In genomic region chr10:101602767-101603398, GRCh38 we compare ENCODE assay signal across 8 cellular contexts. TPM values are rescaled to one million over a fixed set of nuclear protein-coding genes. Genes with fewer than 3 reads are reported as not detected.
DNase-seq lines count a peak whose midpoint lies in the region; ATAC-seq, FAIRE-seq and TF ChIP-seq lines count a peak whose summit lies in the region.

No MANE protein-coding gene starts in this region.

- FAIRE-seq in frontal cortex (lab: Jason Lieb, UNC), result no peak

- H3K4me1 ChIP-seq in uterus, result no peaks in the 10 kb centered on the region

- ATAC-seq in GM18505 (IDR thresholded peaks at IDR 0.05; ENCODE audit: unreplicated experiment), result no peak

- H3K4me1 Mint-ChIP-seq in osteocyte (ENCODE audit: unreplicated experiment), result no peaks in the 10 kb centered on the region

- H3K4me3 Mint-ChIP-seq in osteocyte (ENCODE audit: unreplicated experiment), result no peak overlapping the region

- TF ChIP-seq POLR2A in GM18505 (IDR thresholded peaks at IDR 0.05; ENCODE audit: borderline replicate concordance, extremely low read depth, insufficient read depth, insufficient read length) (peak; percentile 36), uterus (IDR thresholded peaks at IDR 0.05) (no peak)

- TF ChIP-seq CTCF in AG04449 (IDR thresholded peaks at IDR 0.05; ENCODE audit: insufficient read depth, low read length, missing control alignments) (peak; percentile 95), LNCAP (IDR thresholded peaks at IDR 0.05) (peak; percentile 93), osteocyte (IDR thresholded peaks at IDR 0.05) (peak; percentile 91), uterus (IDR thresholded peaks at IDR 0.05) (peak; percentile 51 to 74 (median 65))

- H3K4me3 ChIP-seq in AG04449 (ENCODE audit: low read depth, low read length) (no peak overlapping the region), uterus (no peak overlapping the region)

- peaks cover 7% of the 10 kb centered on the region for H3K36me3 Mint-ChIP-seq in osteocyte (ENCODE audit: unreplicated experiment)

- H3K9me3 Mint-ChIP-seq in osteocyte (ENCODE audit: unreplicated experiment), result no peaks in the 10 kb centered on the region

- no peak for DNase-seq in AG04449 (ENCODE audit: low read depth, low spot score)
- DNase-seq in SIG-M5 treated with dmso at 0.1 percent for 504 hours (lab: John Stamatoyannopoulos, UW; ENCODE audit: unreplicated experiment), result peak; percentile 79
- DNase-seq in activated naive CD4-positive, alpha-beta T cell (lab: John Stamatoyannopoulos, UW), result peak; percentile 5 to 22 (median 13)
- DNase-seq in frontal cortex (ENCODE audit: low spot score in 2 of 2), result peak; percentile 44 to 74
- peak; percentile 89 for DNase-seq in osteocyte (ENCODE audit: extremely low spot score, unreplicated experiment)
- peak; percentile 50 to 67 for DNase-seq in uterus

- intact Hi-C loops in uterus (cut with DNase I; ENCODE audit: low total_unique reads), result loop anchor here (10.0 kb wide), 1 partner anchor 172 kb away; the partner anchor contains the start of gene FGF8

- POLR2A ChIA-PET in AG04449 (lab: Yijun Ruan, JAX), result interaction anchor here (0.6 kb wide), 1 partner anchor 9 kb away, joined by 3 read pairs; no protein-coding TSS in a partner anchor

- H3K27me3 ChIP-seq in uterus, result no peaks in the 10 kb centered on the region

- CTCF ChIA-PET in AG04449 (lab: Yijun Ruan, JAX), result interaction anchor here (0.6 to 14.6 kb wide), 33 partner anchors 8 to 470 kb away, joined by 3 to 265 read pairs (median 5); partner anchors contain the start of genes DPCD, FBXW4, NPM3 and POLL

- no peaks in the 10 kb centered on the region for H3K36me3 ChIP-seq in uterus

- no peaks in the 10 kb centered on the region for H3K9me3 ChIP-seq in uterus

- H3K27me3 Mint-ChIP-seq in osteocyte (ENCODE audit: unreplicated experiment), result no peaks in the 10 kb centered on the region

- no peak overlapping the region for H3K27ac ChIP-seq in uterus

- H3K27ac Mint-ChIP-seq in osteocyte (ENCODE audit: unreplicated experiment), result no peak overlapping the region

RNA-seq across cellular contexts. Expression of gene DPCD, which starts 14.8 kb away (rescaled TPM):
- total RNA-seq in frontal cortex, result 28.5 TPM
- total RNA-seq in osteocyte, result 14.9 and 15.3 TPM in 2 replicates
- 10 to 100 TPM in 3 of 4 donors, 1 to 10 TPM in 1; 5.1 to 35.6 (median 21.7) TPM for total RNA-seq in uterus

RNA-seq across cellular contexts. Expression of gene POLL, which starts 14.8 kb away (rescaled TPM):
- total RNA-seq in frontal cortex, result 6.5 TPM
- 35.0 and 36.8 TPM in 2 replicates for total RNA-seq in osteocyte
- total RNA-seq in uterus, result 10 to 100 TPM; 11.8 to 31.6 (median 17.6) TPM
